Comparison of ENCODE assay signal across 1 cellular context in the genomic region with DNA sequence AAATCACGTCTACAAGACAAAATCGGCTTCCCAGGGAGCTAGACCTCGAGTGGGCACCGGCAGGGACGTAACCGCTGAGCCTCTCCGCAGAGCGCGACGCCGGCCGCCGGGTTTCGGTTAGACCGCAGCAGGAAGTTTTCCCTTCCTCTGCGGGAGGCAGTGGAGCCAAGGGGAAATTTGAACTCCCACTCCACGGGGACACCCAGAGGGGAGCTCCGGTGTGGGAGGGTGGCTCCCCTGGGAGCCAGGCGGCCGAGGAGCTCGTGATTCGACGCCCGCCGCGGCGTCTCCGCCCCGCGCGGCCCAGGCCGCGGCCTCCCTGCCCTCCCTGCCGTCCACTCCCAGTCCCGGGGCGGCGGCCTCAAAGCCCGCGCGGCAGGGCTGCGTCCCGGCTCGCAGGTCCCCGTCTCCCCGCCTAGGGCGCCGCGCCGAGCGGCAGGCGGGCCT.
TF ChIP-seq lines count a peak whose summit lies in the region.

No MANE protein-coding gene starts in this region.

TF ChIP-seq in WTC11, 78 proteins besides CTCF, POLR2A, EP300 and RAD21 (continued from another document and continues in another):
- TF ChIP-seq, protein P1, sequence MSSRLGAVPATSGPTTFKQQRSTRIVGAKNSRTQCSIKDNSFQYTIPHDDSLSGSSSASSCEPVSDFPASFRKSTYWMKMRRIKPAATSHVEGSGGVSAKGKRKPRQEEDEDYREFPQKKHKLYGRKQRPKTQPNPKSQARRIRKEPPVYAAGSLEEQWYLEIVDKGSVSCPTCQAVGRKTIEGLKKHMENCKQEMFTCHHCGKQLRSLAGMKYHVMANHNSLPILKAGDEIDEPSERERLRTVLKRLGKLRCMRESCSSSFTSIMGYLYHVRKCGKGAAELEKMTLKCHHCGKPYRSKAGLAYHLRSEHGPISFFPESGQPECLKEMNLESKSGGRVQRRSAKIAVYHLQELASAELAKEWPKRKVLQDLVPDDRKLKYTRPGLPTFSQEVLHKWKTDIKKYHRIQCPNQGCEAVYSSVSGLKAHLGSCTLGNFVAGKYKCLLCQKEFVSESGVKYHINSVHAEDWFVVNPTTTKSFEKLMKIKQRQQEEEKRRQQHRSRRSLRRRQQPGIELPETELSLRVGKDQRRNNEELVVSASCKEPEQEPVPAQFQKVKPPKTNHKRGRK (CRISPR knock-in tag; IDR thresholded peaks at IDR 0.05; ENCODE audit: borderline replicate concordance), result no peak
- TF ChIP-seq SMAD3 (CRISPR knock-in tag; IDR thresholded peaks at IDR 0.05; ENCODE audit: borderline replicate concordance), result no peak
- peak; percentile 63 for TF ChIP-seq ZNF423 (CRISPR knock-in tag; IDR thresholded peaks at IDR 0.05)
- TF ChIP-seq KAT7 (CRISPR knock-in tag; IDR thresholded peaks at IDR 0.05; ENCODE audit: borderline replicate concordance), result no peak; the same call in 1 of the 2 replicates
- TF ChIP-seq NR2C2 (CRISPR knock-in tag; IDR thresholded peaks at IDR 0.05), result no peak
- TF ChIP-seq NFYB (CRISPR knock-in tag; conservative IDR thresholded peaks at IDR 0.05; ENCODE audit: low read depth), result 0 out of 2 replicates have a peak, but pooled peaks have one; percentile 11
- no peak for TF ChIP-seq ZNF396 (CRISPR knock-in tag; IDR thresholded peaks at IDR 0.05; ENCODE audit: borderline replicate concordance)
- no peak for TF ChIP-seq PRRX2 (CRISPR knock-in tag; IDR thresholded peaks at IDR 0.05)
- no peak for TF ChIP-seq TP53 (CRISPR knock-in tag; IDR thresholded peaks at IDR 0.05)
- no peak for TF ChIP-seq ELF4 (CRISPR knock-in tag; IDR thresholded peaks at IDR 0.05; ENCODE audit: low read depth)
- TF ChIP-seq, protein P2, sequence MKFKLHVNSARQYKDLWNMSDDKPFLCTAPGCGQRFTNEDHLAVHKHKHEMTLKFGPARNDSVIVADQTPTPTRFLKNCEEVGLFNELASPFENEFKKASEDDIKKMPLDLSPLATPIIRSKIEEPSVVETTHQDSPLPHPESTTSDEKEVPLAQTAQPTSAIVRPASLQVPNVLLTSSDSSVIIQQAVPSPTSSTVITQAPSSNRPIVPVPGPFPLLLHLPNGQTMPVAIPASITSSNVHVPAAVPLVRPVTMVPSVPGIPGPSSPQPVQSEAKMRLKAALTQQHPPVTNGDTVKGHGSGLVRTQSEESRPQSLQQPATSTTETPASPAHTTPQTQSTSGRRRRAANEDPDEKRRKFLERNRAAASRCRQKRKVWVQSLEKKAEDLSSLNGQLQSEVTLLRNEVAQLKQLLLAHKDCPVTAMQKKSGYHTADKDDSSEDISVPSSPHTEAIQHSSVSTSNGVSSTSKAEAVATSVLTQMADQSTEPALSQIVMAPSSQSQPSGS (CRISPR knock-in tag; IDR thresholded peaks at IDR 0.05; ENCODE audit: borderline replicate concordance, low read depth), result no peak
- TF ChIP-seq, protein P3, sequence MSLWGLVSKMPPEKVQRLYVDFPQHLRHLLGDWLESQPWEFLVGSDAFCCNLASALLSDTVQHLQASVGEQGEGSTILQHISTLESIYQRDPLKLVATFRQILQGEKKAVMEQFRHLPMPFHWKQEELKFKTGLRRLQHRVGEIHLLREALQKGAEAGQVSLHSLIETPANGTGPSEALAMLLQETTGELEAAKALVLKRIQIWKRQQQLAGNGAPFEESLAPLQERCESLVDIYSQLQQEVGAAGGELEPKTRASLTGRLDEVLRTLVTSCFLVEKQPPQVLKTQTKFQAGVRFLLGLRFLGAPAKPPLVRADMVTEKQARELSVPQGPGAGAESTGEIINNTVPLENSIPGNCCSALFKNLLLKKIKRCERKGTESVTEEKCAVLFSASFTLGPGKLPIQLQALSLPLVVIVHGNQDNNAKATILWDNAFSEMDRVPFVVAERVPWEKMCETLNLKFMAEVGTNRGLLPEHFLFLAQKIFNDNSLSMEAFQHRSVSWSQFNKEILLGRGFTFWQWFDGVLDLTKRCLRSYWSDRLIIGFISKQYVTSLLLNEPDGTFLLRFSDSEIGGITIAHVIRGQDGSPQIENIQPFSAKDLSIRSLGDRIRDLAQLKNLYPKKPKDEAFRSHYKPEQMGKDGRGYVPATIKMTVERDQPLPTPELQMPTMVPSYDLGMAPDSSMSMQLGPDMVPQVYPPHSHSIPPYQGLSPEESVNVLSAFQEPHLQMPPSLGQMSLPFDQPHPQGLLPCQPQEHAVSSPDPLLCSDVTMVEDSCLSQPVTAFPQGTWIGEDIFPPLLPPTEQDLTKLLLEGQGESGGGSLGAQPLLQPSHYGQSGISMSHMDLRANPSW (CRISPR knock-in tag; conservative IDR thresholded peaks at IDR 0.05; ENCODE audit: low read depth), result no peak
- TF ChIP-seq IRF2 (CRISPR knock-in tag; IDR thresholded peaks at IDR 0.05; ENCODE audit: borderline replicate concordance, low read depth), result no peak
- TF ChIP-seq MYBL2 (CRISPR knock-in tag; IDR thresholded peaks at IDR 0.05), result peak; percentile 54; the same call in 1 of the 2 replicates
- TF ChIP-seq, protein P4, sequence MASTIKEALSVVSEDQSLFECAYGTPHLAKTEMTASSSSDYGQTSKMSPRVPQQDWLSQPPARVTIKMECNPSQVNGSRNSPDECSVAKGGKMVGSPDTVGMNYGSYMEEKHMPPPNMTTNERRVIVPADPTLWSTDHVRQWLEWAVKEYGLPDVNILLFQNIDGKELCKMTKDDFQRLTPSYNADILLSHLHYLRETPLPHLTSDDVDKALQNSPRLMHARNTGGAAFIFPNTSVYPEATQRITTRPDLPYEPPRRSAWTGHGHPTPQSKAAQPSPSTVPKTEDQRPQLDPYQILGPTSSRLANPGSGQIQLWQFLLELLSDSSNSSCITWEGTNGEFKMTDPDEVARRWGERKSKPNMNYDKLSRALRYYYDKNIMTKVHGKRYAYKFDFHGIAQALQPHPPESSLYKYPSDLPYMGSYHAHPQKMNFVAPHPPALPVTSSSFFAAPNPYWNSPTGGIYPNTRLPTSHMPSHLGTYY (CRISPR knock-in tag; IDR thresholded peaks at IDR 0.05), result no peak
- TF ChIP-seq, protein P5, sequence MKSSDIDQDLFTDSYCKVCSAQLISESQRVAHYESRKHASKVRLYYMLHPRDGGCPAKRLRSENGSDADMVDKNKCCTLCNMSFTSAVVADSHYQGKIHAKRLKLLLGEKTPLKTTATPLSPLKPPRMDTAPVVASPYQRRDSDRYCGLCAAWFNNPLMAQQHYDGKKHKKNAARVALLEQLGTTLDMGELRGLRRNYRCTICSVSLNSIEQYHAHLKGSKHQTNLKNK (CRISPR knock-in tag; IDR thresholded peaks at IDR 0.05), result no peak
- 0 out of 2 replicates have a peak, but pooled peaks have one; percentile 36 for TF ChIP-seq RELA (CRISPR knock-in tag; IDR thresholded peaks at IDR 0.05; ENCODE audit: borderline replicate concordance)
- TF ChIP-seq, protein P6, sequence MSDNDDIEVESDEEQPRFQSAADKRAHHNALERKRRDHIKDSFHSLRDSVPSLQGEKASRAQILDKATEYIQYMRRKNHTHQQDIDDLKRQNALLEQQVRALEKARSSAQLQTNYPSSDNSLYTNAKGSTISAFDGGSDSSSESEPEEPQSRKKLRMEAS (CRISPR knock-in tag; IDR thresholded peaks at IDR 0.05), result no peak
- TF ChIP-seq TEAD1 (CRISPR knock-in tag; IDR thresholded peaks at IDR 0.05), result peak; percentile 73
- TF ChIP-seq, protein P7, sequence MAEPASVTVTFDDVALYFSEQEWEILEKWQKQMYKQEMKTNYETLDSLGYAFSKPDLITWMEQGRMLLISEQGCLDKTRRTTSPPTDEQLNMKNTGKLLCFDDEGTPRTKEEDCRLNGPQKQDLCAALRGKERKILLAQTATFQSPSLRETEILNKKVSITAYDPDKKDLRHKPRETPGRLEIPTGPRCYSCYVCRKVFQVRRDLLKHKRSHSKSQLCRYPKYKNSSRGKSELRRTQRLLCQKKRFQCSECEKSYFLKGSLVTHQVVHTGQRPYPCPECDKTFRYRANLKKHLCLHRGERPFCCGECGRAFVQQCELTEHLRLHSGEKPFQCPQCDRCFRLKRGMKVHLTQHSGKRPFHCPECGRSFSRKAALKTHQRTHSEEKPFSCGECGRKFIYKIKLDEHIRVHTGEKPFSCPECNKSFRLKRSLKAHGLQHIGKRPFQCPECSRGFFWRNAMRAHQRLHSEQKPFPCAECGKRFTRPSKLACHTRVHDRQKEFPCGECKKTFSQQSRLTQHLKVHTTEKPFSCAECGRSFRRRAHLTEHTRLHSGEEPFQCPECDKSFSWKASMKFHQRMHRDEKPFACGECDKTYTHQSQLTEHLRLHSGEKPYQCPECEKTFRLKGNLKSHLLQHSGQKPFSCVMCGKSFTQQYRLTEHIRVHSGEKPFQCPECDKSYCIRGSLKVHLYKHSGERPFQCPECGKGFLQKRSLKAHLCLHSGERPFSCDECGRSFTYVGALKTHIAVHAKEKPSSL (CRISPR knock-in tag; conservative IDR thresholded peaks at IDR 0.05), result no peak
- TF ChIP-seq ZNF121 (CRISPR knock-in tag; IDR thresholded peaks at IDR 0.05), result no peak
- TF ChIP-seq SOX15 (CRISPR knock-in tag; IDR thresholded peaks at IDR 0.05), result no peak
- TF ChIP-seq, protein P8, sequence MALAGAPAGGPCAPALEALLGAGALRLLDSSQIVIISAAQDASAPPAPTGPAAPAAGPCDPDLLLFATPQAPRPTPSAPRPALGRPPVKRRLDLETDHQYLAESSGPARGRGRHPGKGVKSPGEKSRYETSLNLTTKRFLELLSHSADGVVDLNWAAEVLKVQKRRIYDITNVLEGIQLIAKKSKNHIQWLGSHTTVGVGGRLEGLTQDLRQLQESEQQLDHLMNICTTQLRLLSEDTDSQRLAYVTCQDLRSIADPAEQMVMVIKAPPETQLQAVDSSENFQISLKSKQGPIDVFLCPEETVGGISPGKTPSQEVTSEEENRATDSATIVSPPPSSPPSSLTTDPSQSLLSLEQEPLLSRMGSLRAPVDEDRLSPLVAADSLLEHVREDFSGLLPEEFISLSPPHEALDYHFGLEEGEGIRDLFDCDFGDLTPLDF (CRISPR knock-in tag; IDR thresholded peaks at IDR 0.05), result no peak
- TF ChIP-seq, protein P9, sequence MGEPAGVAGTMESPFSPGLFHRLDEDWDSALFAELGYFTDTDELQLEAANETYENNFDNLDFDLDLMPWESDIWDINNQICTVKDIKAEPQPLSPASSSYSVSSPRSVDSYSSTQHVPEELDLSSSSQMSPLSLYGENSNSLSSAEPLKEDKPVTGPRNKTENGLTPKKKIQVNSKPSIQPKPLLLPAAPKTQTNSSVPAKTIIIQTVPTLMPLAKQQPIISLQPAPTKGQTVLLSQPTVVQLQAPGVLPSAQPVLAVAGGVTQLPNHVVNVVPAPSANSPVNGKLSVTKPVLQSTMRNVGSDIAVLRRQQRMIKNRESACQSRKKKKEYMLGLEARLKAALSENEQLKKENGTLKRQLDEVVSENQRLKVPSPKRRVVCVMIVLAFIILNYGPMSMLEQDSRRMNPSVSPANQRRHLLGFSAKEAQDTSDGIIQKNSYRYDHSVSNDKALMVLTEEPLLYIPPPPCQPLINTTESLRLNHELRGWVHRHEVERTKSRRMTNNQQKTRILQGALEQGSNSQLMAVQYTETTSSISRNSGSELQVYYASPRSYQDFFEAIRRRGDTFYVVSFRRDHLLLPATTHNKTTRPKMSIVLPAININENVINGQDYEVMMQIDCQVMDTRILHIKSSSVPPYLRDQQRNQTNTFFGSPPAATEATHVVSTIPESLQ (CRISPR knock-in tag; IDR thresholded peaks at IDR 0.05), result no peak
- no peak for TF ChIP-seq GRHL2 (CRISPR knock-in tag; IDR thresholded peaks at IDR 0.05; ENCODE audit: insufficient replicate concordance, severe bottlenecking)
- TF ChIP-seq ZBTB21 (CRISPR knock-in tag; IDR thresholded peaks at IDR 0.05; ENCODE audit: borderline replicate concordance), result no peak
- no peak for TF ChIP-seq NFATC4 (CRISPR knock-in tag; IDR thresholded peaks at IDR 0.05)
- TF ChIP-seq, protein P10, sequence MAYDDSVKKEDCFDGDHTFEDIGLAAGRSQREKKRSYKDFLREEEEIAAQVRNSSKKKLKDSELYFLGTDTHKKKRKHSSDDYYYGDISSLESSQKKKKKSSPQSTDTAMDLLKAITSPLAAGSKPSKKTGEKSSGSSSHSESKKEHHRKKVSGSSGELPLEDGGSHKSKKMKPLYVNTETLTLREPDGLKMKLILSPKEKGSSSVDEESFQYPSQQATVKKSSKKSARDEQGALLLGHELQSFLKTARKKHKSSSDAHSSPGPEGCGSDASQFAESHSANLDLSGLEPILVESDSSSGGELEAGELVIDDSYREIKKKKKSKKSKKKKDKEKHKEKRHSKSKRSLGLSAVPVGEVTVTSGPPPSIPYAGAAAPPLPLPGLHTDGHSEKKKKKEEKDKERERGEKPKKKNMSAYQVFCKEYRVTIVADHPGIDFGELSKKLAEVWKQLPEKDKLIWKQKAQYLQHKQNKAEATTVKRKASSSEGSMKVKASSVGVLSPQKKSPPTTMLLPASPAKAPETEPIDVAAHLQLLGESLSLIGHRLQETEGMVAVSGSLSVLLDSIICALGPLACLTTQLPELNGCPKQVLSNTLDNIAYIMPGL (CRISPR knock-in tag; IDR thresholded peaks at IDR 0.05), result no peak
- TF ChIP-seq CBFB (CRISPR knock-in tag; IDR thresholded peaks at IDR 0.05; ENCODE audit: low read depth), result no peak
- TF ChIP-seq, protein P11, sequence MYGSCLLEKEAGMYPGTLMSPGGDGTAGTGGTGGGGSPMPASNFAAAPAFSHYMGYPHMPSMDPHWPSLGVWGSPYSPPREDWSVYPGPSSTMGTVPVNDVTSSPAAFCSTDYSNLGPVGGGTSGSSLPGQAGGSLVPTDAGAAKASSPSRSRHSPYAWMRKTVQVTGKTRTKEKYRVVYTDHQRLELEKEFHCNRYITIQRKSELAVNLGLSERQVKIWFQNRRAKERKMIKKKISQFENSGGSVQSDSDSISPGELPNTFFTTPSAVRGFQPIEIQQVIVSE (CRISPR knock-in tag; IDR thresholded peaks at IDR 0.05; ENCODE audit: borderline replicate concordance), result no peak
- TF ChIP-seq, protein P12, sequence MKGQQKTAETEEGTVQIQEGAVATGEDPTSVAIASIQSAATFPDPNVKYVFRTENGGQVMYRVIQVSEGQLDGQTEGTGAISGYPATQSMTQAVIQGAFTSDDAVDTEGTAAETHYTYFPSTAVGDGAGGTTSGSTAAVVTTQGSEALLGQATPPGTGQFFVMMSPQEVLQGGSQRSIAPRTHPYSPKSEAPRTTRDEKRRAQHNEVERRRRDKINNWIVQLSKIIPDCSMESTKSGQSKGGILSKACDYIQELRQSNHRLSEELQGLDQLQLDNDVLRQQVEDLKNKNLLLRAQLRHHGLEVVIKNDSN (CRISPR knock-in tag; IDR thresholded peaks at IDR 0.05), result 0 out of 2 replicates have a peak, but pooled peaks have one; percentile 39
- no peak for TF ChIP-seq NFE2L1 (CRISPR knock-in tag; IDR thresholded peaks at IDR 0.05)
- TF ChIP-seq CREB1 (CRISPR knock-in tag; IDR thresholded peaks at IDR 0.05), result no peak
- TF ChIP-seq CREM (CRISPR knock-in tag; IDR thresholded peaks at IDR 0.05), result 0 out of 2 replicates have a peak, but pooled peaks have one; percentile 29
- peak; percentile 69; the same call in 1 of the 2 replicates for TF ChIP-seq JUN (CRISPR knock-in tag; IDR thresholded peaks at IDR 0.05)
- TF ChIP-seq, protein P13, sequence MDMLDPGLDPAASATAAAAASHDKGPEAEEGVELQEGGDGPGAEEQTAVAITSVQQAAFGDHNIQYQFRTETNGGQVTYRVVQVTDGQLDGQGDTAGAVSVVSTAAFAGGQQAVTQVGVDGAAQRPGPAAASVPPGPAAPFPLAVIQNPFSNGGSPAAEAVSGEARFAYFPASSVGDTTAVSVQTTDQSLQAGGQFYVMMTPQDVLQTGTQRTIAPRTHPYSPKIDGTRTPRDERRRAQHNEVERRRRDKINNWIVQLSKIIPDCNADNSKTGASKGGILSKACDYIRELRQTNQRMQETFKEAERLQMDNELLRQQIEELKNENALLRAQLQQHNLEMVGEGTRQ (CRISPR knock-in tag; IDR thresholded peaks at IDR 0.05), result no peak
- TF ChIP-seq GTF2I (CRISPR knock-in tag; conservative IDR thresholded peaks at IDR 0.05), result no peak
- TF ChIP-seq, protein P14, sequence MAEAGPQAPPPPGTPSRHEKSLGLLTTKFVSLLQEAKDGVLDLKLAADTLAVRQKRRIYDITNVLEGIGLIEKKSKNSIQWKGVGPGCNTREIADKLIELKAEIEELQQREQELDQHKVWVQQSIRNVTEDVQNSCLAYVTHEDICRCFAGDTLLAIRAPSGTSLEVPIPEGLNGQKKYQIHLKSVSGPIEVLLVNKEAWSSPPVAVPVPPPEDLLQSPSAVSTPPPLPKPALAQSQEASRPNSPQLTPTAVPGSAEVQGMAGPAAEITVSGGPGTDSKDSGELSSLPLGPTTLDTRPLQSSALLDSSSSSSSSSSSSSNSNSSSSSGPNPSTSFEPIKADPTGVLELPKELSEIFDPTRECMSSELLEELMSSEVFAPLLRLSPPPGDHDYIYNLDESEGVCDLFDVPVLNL (CRISPR knock-in tag; IDR thresholded peaks at IDR 0.05; ENCODE audit: borderline replicate concordance, low read depth), result no peak
- no peak for TF ChIP-seq ZNF232 (CRISPR knock-in tag; IDR thresholded peaks at IDR 0.05)
